Comparison of ENCODE assay signal across 1 cellular context in genomic region chr19:55255618-55256423, GRCh38.
TF ChIP-seq lines count a peak whose summit lies in the region.

No MANE protein-coding gene starts in this region.

TF ChIP-seq in IMR-90, 13 proteins besides CTCF, POLR2A, EP300 and RAD21:
- TF ChIP-seq CHD1 (IDR thresholded peaks at IDR 0.05; ENCODE audit: low read depth, low read length) (no peak), SMC3 (IDR thresholded peaks at IDR 0.05; ENCODE audit: low read depth, low read length) (no peak), RCOR1 (IDR thresholded peaks at IDR 0.05; ENCODE audit: insufficient replicate concordance, low read length) (no peak), NFE2L2 (IDR thresholded peaks at IDR 0.05; ENCODE audit: low read depth, low read length) (no peak), CEBPB (IDR thresholded peaks at IDR 0.05; ENCODE audit: low read depth, low read length) (0 out of 2 replicates have a peak, but pooled peaks have one; percentile 5), FOS (IDR thresholded peaks at IDR 0.05; ENCODE audit: low read depth, low read length) (peak; percentile 49; the same call in 1 of the 2 replicates)
